28 cellular contexts compared by ENCODE assay signal in genomic region chr15:62853833-62854210, GRCh38.
DNase-seq lines count a peak whose midpoint lies in the region; ATAC-seq and TF ChIP-seq lines count a peak whose summit lies in the region.
"Had no signal": no experiment of that assay in that cellular context is flagged by ENCODE, and none has a peak within 500 bp of the region (broad histone marks: within the 10 kb centered on the region; RNA-seq: fewer than 3 reads in every experiment).

No MANE protein-coding gene starts in this region.

- intact Hi-C loops in PC-9 (cut with micrococcal nuclease; ENCODE audit: unreplicated experiment) (loop anchor here (1.0 to 5.0 kb wide), 2 partner anchors 72 to 238 kb away; no protein-coding TSS in a partner anchor), sigmoid colon (cut with DNase I) (no loop called here), left lung (cut with DNase I) (no loop called here)

- no peak overlapping the region for H3K9ac ChIP-seq in mesendoderm (ENCODE audit: low read length)

- H3K9me3 ChIP-seq in PC-9 (ENCODE audit: insufficient read depth, low read depth): no peaks in the 10 kb centered on the region
- no peaks in the 10 kb centered on the region for H3K9me3 ChIP-seq in sigmoid colon
- H3K9me3 ChIP-seq in left lung: no peaks in the 10 kb centered on the region
- H3K9me3 ChIP-seq: esophagus muscularis mucosa, heart right ventricle, left ventricle myocardium inferior, stomach, tibial nerve had no signal

- H3K4me2 ChIP-seq in PC-9 (peak overlapping the region; percentile 59), mesendoderm (ENCODE audit: low read length) (no peak overlapping the region)

- no peak overlapping the region for H3K4ac ChIP-seq in mesendoderm (ENCODE audit: low read depth, low read length)

- peaks cover 69% of the 10 kb centered on the region for H3F3A ChIP-seq in PC-9 (ENCODE audit: insufficient read depth, low read depth)

- no peak overlapping the region for H2AK5ac ChIP-seq in mesendoderm (ENCODE audit: low read length)

- H4K8ac ChIP-seq in mesendoderm (ENCODE audit: low read depth, low read length): no peak overlapping the region

- no peaks in the 10 kb centered on the region for H3K36me3 ChIP-seq in PC-9 (ENCODE audit: low read depth)
- H3K36me3 ChIP-seq in mesendoderm (ENCODE audit: control insufficient read depth, insufficient read depth, low read length): no peaks in the 10 kb centered on the region
- no peaks in the 10 kb centered on the region for H3K36me3 ChIP-seq in sigmoid colon
- H3K36me3 ChIP-seq in left lung: no peaks in the 10 kb centered on the region
- H3K36me3 ChIP-seq: esophagus muscularis mucosa, heart right ventricle, left ventricle myocardium inferior, stomach, tibial nerve, WERI-Rb-1 had no signal

- ATAC-seq in left lung: no peak
- ATAC-seq: activated naive CD8-positive, alpha-beta T cell treated with anti-CD3 and anti-CD28 coated beads, Interleukin-2, amount 50 U/mL, for 24 hours; effector memory CD8-positive, alpha-beta T cell; heart right ventricle; K562; naive thymus-derived CD4-positive, alpha-beta T cell had no signal

- H3K4me3 ChIP-seq in PC-9 (no peak overlapping the region), mesendoderm (ENCODE audit: low read length) (no peak overlapping the region), sigmoid colon (no peak overlapping the region), left lung (no peak overlapping the region)
- H3K4me3 ChIP-seq: esophagus muscularis mucosa, heart right ventricle, K562, left ventricle myocardium inferior, stomach, tibial nerve had no signal

- H3K27me3 ChIP-seq in PC-9 (ENCODE audit: insufficient read depth, low read depth): no peaks in the 10 kb centered on the region
- no peaks in the 10 kb centered on the region for H3K27me3 ChIP-seq in mesendoderm (ENCODE audit: insufficient read depth, low read length, poor library complexity)
- no peaks in the 10 kb centered on the region for H3K27me3 ChIP-seq in sigmoid colon
- H3K27me3 ChIP-seq in left lung: no peaks in the 10 kb centered on the region
- H3K27me3 ChIP-seq: esophagus muscularis mucosa, heart right ventricle, stomach, tibial nerve had no signal

- H3K79me2 ChIP-seq in PC-9 (ENCODE audit: low read depth) (peaks cover 24% of the 10 kb centered on the region), mesendoderm (ENCODE audit: control insufficient read depth, insufficient read depth, low read length) (no peaks in the 10 kb centered on the region)

- TF ChIP-seq EP300 in sigmoid colon (IDR thresholded peaks at IDR 0.05): no peak

- H3K79me1 ChIP-seq in mesendoderm (ENCODE audit: low read length): no peaks in the 10 kb centered on the region

- H2AFZ ChIP-seq in PC-9: no peak overlapping the region

- no peaks in the 10 kb centered on the region for H3K9me2 ChIP-seq in PC-9 (ENCODE audit: insufficient read depth)

- H3K18ac ChIP-seq in mesendoderm (ENCODE audit: low read length): no peak overlapping the region

- H2BK15ac ChIP-seq in mesendoderm (replicated peaks; ENCODE audit: low read depth): no peak overlapping the region

- CTCF ChIA-PET in PC-9 (lab: Charles Lee): interaction anchor here (0.6 to 1.0 kb wide), 4 partner anchors 45 to 1709 kb away, joined by 3 to 7 read pairs (median 4); no protein-coding TSS in a partner anchor

- WGBS in mesendoderm (ENCODE audit: extremely low coverage, insufficient coverage, low lambda C conversion rate): no CpG with 5 or more reads among the region's 5 CpGs
- 78 to 79% methylated on average over 5 of the region's 5 CpGs for WGBS in sigmoid colon, 2 donors

- no peak overlapping the region for H3K56ac ChIP-seq in mesendoderm (ENCODE audit: low read length)

- peak; percentile 32 for DNase-seq in ELF-1 (ENCODE audit: low read depth, low spot score)
- no peak for DNase-seq in PC-9
- no peak for DNase-seq in epithelial cell of prostate (ENCODE audit: low read depth, low spot score)
- peak; percentile 31 for DNase-seq in mesendoderm
- no peak for DNase-seq in SHP77 (lab: John Stamatoyannopoulos, UW)
- no peak for DNase-seq in sigmoid colon
- DNase-seq in NCI-H2171 treated with DMSO at 0.1 percent for 48 hours (lab: John Stamatoyannopoulos, UW): no peak
- DNase-seq in left lung: no peak
- DNase-seq: activated CD4-positive, alpha-beta T cell treated with anti-CD3 and anti-CD28 coated beads, Interleukin-2, amount 10 ng/mL, durations not matched to agents 24 days and 14 days; activated naive CD8-positive, alpha-beta T cell treated with anti-CD3 and anti-CD28 coated beads, Interleukin-2, amount 50 U/mL, for 24 hours; activated T-cell treated with anti-CD3 and anti-CD28 coated beads, Interleukin-2, amount 50 U/mL, for 24 hours; effector memory CD8-positive, alpha-beta T cell; foreskin melanocyte; heart right ventricle; left ventricle myocardium inferior; midbrain; naive thymus-derived CD4-positive, alpha-beta T cell; NCI-H1105; NCI-H2029 treated with DMSO at 0.1 percent for 48 hours; NCI-H82; retina; Right ventricle myocardium superior; stimulated activated CD4-positive, alpha-beta T cell treated with anti-CD3 and anti-CD28 coated beads, Interleukin-2, amount 100 ng/mL, for 24 hours; stomach; WERI-Rb-1 had no signal

- peaks cover 98% of the 10 kb centered on the region for H3K4me1 ChIP-seq in PC-9 (replicated peaks; ENCODE audit: insufficient read depth)
- H3K4me1 ChIP-seq in mesendoderm (ENCODE audit: control insufficient read depth, low read depth, low read length): peaks cover 9% of the 10 kb centered on the region
- H3K4me1 ChIP-seq in sigmoid colon: peaks cover 0 to 78% (median 62%) of the 10 kb centered on the region in 4 donors
- no peaks in the 10 kb centered on the region for H3K4me1 ChIP-seq in left lung

- H2BK5ac ChIP-seq in mesendoderm (ENCODE audit: low read length): no peak overlapping the region

- no peaks in the 10 kb centered on the region for H4K20me1 ChIP-seq in PC-9 (ENCODE audit: insufficient read depth)

- H4K5ac ChIP-seq in mesendoderm (ENCODE audit: low read length): no peak overlapping the region

- BruUV-seq in PC-9 (replicated peaks; lab: Mats Ljungman, UMichigan): no TSS peak

- TF ChIP-seq CTCF in PC-9 (conservative IDR thresholded peaks at IDR 0.05) (no peak), sigmoid colon (IDR thresholded peaks at IDR 0.05) (no peak), left lung (IDR thresholded peaks at IDR 0.05) (no peak)

- no peak overlapping the region for H3K23ac ChIP-seq in mesendoderm (ENCODE audit: low read length)

- POLR2A ChIA-PET in PC-9 (lab: Charles Lee; ENCODE audit: unreplicated experiment): interaction anchor here (0.7 kb wide), 1 partner anchor 195 kb away, joined by 9 read pairs; no protein-coding TSS in a partner anchor

- no peak overlapping the region for H2BK120ac ChIP-seq in mesendoderm (ENCODE audit: low read depth, low read length)

- TF ChIP-seq POLR2A in sigmoid colon (IDR thresholded peaks at IDR 0.05): no peak

- H3K27ac ChIP-seq in PC-9 (peak overlapping the region; percentile 87), epithelial cell of prostate (peak overlapping the region; percentile 23), mesendoderm (ENCODE audit: low read depth, low read length) (no peak overlapping the region), sigmoid colon (peak overlapping the region in 2 of 4 donors; percentile 75 to 82), left lung (no peak overlapping the region)
- H3K27ac ChIP-seq: heart right ventricle, left ventricle myocardium inferior, stomach, WERI-Rb-1 had no signal

Comparison
In these comparisons a context has a peak if more than half of its experiments do, and no peak if none do; other contexts are left out.
1. DNase-seq: peak in ELF-1 (single experiment) and mesendoderm (single experiment); none in PC-9 (0 of 2), epithelial cell of prostate (single experiment), SHP77 (0 of 2), sigmoid colon (single experiment), NCI-H2171 treated with DMSO at 0.1 percent for 48 hours (single experiment) and left lung (0 of 2).
2. H3K27ac ChIP-seq: peak in PC-9 (single experiment) and epithelial cell of prostate (single experiment); none in mesendoderm (single experiment) and left lung (0 of 2).